In the genomic region with DNA sequence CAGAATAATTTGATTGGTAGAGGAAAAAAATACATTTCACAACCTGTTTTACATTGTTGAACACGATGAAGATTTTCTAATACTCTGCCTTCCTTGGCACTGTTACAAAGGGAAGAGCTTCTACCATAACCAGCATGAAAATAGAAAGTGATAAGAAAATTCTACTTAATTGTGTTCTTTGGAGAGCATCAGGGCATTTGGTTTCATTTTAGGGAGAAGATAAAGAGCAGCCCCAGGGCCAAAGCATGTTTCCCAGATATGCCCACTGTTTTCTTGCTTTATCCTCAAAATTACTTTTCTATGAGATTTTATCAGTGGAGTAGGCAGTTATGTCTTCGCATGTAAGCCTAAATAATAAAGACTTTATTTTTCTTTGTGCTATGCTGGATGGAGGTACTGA, we compare ENCODE assay signal across 1 cellular context.
TF ChIP-seq lines count a peak whose summit lies in the region.

No MANE protein-coding gene starts in this region.

TF ChIP-seq in GM23338, 12 proteins besides CTCF, POLR2A, EP300 and RAD21 (continued from another document):
- TF ChIP-seq, protein P1, sequence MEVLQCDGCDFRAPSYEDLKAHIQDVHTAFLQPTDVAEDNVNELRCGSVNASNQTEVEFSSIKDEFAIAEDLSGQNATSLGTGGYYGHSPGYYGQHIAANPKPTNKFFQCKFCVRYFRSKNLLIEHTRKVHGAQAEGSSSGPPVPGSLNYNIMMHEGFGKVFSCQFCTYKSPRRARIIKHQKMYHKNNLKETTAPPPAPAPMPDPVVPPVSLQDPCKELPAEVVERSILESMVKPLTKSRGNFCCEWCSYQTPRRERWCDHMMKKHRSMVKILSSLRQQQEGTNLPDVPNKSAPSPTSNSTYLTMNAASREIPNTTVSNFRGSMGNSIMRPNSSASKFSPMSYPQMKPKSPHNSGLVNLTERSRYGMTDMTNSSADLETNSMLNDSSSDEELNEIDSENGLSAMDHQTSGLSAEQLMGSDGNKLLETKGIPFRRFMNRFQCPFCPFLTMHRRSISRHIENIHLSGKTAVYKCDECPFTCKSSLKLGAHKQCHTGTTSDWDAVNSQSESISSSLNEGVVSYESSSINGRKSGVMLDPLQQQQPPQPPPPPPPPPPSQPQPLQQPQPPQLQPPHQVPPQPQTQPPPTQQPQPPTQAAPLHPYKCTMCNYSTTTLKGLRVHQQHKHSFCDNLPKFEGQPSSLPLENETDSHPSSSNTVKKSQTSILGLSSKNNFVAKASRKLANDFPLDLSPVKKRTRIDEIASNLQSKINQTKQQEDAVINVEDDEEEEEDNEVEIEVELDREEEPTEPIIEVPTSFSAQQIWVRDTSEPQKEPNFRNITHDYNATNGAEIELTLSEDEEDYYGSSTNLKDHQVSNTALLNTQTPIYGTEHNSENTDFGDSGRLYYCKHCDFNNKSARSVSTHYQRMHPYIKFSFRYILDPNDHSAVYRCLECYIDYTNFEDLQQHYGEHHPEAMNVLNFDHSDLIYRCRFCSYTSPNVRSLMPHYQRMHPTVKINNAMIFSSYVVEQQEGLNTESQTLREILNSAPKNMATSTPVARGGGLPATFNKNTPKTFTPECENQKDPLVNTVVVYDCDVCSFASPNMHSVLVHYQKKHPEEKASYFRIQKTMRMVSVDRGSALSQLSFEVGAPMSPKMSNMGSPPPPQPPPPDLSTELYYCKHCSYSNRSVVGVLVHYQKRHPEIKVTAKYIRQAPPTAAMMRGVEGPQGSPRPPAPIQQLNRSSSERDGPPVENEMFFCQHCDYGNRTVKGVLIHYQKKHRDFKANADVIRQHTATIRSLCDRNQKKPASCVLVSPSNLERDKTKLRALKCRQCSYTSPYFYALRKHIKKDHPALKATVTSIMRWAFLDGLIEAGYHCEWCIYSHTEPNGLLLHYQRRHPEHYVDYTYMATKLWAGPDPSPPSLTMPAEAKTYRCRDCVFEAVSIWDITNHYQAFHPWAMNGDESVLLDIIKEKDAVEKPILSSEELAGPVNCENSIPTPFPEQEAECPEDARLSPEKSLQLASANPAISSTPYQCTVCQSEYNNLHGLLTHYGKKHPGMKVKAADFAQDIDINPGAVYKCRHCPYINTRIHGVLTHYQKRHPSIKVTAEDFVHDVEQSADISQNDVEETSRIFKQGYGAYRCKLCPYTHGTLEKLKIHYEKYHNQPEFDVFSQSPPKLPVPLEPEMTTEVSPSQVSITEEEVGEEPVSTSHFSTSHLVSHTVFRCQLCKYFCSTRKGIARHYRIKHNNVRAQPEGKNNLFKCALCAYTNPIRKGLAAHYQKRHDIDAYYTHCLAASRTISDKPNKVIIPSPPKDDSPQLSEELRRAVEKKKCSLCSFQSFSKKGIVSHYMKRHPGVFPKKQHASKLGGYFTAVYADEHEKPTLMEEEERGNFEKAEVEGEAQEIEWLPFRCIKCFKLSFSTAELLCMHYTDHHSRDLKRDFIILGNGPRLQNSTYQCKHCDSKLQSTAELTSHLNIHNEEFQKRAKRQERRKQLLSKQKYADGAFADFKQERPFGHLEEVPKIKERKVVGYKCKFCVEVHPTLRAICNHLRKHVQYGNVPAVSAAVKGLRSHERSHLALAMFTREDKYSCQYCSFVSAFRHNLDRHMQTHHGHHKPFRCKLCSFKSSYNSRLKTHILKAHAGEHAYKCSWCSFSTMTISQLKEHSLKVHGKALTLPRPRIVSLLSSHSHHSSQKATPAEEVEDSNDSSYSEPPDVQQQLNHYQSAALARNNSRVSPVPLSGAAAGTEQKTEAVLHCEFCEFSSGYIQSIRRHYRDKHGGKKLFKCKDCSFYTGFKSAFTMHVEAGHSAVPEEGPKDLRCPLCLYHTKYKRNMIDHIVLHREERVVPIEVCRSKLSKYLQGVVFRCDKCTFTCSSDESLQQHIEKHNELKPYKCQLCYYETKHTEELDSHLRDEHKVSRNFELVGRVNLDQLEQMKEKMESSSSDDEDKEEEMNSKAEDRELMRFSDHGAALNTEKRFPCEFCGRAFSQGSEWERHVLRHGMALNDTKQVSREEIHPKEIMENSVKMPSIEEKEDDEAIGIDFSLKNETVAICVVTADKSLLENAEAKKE (CRISPR knock-in tag; IDR thresholded peaks at IDR 0.05) = no peak
